ENCODE assay signal across 8 cellular contexts in the genomic region with DNA sequence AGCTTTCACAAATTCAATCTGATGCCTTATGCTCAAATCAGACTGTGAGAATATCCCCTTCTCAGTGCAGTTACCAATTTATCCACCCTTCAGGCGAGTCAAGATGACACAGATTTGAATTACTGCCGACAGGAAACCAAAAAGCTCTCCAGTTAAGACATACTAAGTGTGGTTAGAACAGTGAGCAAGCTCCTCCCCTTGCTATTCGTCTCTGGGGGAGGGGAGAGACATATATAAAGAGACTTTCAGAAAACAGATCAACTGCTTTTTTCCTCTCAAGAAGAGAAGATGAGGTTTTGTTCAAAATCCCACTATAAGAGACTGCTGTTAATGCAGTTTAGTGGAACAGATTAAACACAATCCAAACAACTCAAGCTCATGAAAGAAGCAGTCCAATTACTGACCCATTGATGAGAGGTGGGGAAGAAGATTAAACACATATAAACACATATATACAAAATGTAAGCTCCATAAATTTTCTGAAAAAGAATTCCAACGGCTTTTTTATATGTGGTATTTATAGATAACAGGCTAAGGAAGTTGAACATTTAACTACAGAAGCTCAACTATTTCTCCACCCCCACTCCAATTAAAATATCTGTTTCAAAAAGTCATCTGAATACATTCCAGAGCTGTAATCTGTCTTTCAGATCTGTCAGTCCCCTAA.
DNase-seq lines count a peak whose midpoint lies in the region; ATAC-seq and TF ChIP-seq lines count a peak whose summit lies in the region.

No MANE protein-coding gene starts in this region.

- TF ChIP-seq CTCF in cardiac fibroblast (IDR thresholded peaks at IDR 0.05; ENCODE audit: low read depth, low read length): no peak
- no peak for TF ChIP-seq CTCF in lower lobe of right lung (IDR thresholded peaks at IDR 0.05)

- H3K4me3 ChIP-seq in cardiac fibroblast (replicated peaks in 1 of 2; ENCODE audit: low read depth in 2 of 2, low read length in 2 of 2) (peak overlapping the region in 1 of 2 donors; percentile 43), lower lobe of right lung (peak overlapping the region; percentile 36)

- no peaks in the 10 kb centered on the region for H3K27me3 Mint-ChIP-seq in T-helper 17 cell

- intact Hi-C loops in lower lobe of right lung (cut with DNase I): no loop called here

- peak overlapping the region; percentile 96 for H3K27ac Mint-ChIP-seq in T-helper 17 cell

- peak overlapping the region; percentile 91 for H3K4me3 Mint-ChIP-seq in T-helper 17 cell

- H3K9me3 ChIP-seq in T-helper 17 cell (ENCODE audit: control insufficient read depth, low read length, poor library complexity, severe bottlenecking) (no peaks in the 10 kb centered on the region), lower lobe of right lung (no peaks in the 10 kb centered on the region)

- H3K4me1 Mint-ChIP-seq in T-helper 17 cell: peaks cover 54% of the 10 kb centered on the region

- no peaks in the 10 kb centered on the region for H3K36me3 Mint-ChIP-seq in T-helper 17 cell (ENCODE audit: low read depth)

- no peaks in the 10 kb centered on the region for H3K27me3 ChIP-seq in lower lobe of right lung (ENCODE audit: low read depth)

- H3K4me1 ChIP-seq in lower lobe of right lung: peaks cover 45% of the 10 kb centered on the region

- peak overlapping the region; percentile 49 for H3K27ac ChIP-seq in lower lobe of right lung

- ATAC-seq in HG03280 (IDR thresholded peaks at IDR 0.05; ENCODE audit: unreplicated experiment) (peak; percentile 66), T-helper 17 cell (peak; percentile 98), lower lobe of right lung (peak; percentile 72 to 82), GM21423 (IDR thresholded peaks at IDR 0.05; ENCODE audit: unreplicated experiment) (no peak)

- DNase-seq in NCI-H510A treated with DMSO at 0.1 percent for 48 hours (lab: John Stamatoyannopoulos, UW) (peak; percentile 43), NCI-H510A (lab: John Stamatoyannopoulos, UW) (no peak), T-helper 17 cell (peak in 1 of 3 donors; percentile 19), cardiac fibroblast (ENCODE audit: low read depth in 2 of 2) (peak; percentile 76 to 81), lower lobe of right lung (no peak)
- DNase-seq in stimulated activated naive CD4-positive, alpha-beta T cell (lab: John Stamatoyannopoulos, UW): peak in 5 of 6 experiments; percentile 30 to 80 (median 76)

- no peaks in the 10 kb centered on the region for H3K36me3 ChIP-seq in lower lobe of right lung

Comparison
In these comparisons a context has a peak if more than half of its experiments do, and no peak if none do; other contexts are left out.
1. DNase-seq: peak in NCI-H510A treated with DMSO at 0.1 percent for 48 hours (single experiment), cardiac fibroblast (2 of 2) and stimulated activated naive CD4-positive, alpha-beta T cell (5 of 6); none in NCI-H510A (single experiment) and lower lobe of right lung (single experiment).